31 cellular contexts compared by ENCODE assay signal in genomic region chr7:71096341-71096740, GRCh38. TPM values are rescaled to one million over a fixed set of nuclear protein-coding genes. Genes with fewer than 3 reads are reported as not detected.
"Had no signal": no experiment of that assay in that cellular context is flagged by ENCODE, and none has a peak within 500 bp of the region (broad histone marks: within the 10 kb centered on the region; RNA-seq: fewer than 3 reads in every experiment).

No MANE protein-coding gene starts in this region.

- H3K9ac ChIP-seq: SK-N-SH had no signal

- H3K4me3 ChIP-seq: ascending aorta, body of pancreas, MG63, Peyer's patch, SJCRH30 had no signal

- H3K4me1 ChIP-seq: ascending aorta, body of pancreas, Peyer's patch, SJCRH30 had no signal

- H3K27ac ChIP-seq: ascending aorta, body of pancreas, Peyer's patch, RWPE1, SJCRH30 had no signal

- DNase-seq: activated CD4-positive, alpha-beta T cell treated with anti-CD3 and anti-CD28 coated beads for 4 hours; activated CD4-positive, alpha-beta T cell treated with anti-CD3 and anti-CD28 coated beads, Interleukin-2, amount 50 U/mL, for 4 hours; activated CD8-positive, alpha-beta memory T cell treated with anti-CD3 and anti-CD28 coated beads, Interleukin-2, amount 10 ng/mL, durations not matched to agents 7 days and 5 days; activated effector memory CD4-positive, alpha-beta T cell treated with Interleukin-2 at 50 U/mL for 16 hours; activated naive CD4-positive, alpha-beta T cell treated with Interleukin-2 at 50 U/mL for 16 hours; activated naive CD8-positive, alpha-beta T cell treated with anti-CD3 and anti-CD28 coated beads, Interleukin-2, amount 50 U/mL, for 24 hours; activated T-cell treated with anti-CD3 and anti-CD28 coated beads, Interleukin-2, amount 50 U/mL, for 24 hours; amniotic stem cell; body of pancreas; central memory CD4-positive, alpha-beta T cell; MG63; NCI-H1105; NCI-H1436; NCI-H1694 treated with DMSO at 0.1 percent for 48 hours; NCI-H2029 treated with DMSO at 0.1 percent for 48 hours; NCI-H226; NCI-H526; NCI-H774; OCI-M1; Peyer's patch; Right ventricle myocardium superior; SJCRH30; SK-N-SH; T-helper 1 cell had no signal

- H3K4me2 ChIP-seq: SK-N-SH had no signal

- H3K36me3 ChIP-seq: ascending aorta, MG63, Peyer's patch, SJCRH30 had no signal

- H3K9me3 ChIP-seq: body of pancreas, MG63, SJCRH30, SK-N-SH had no signal

- H3K27me3 ChIP-seq: ascending aorta, body of pancreas, MG63, Peyer's patch, SJCRH30 had no signal

- ATAC-seq: activated CD4-positive, CD25-positive, alpha-beta regulatory T cell treated with anti-CD3 and anti-CD28 coated beads, Interleukin-2, amount 50 U/mL, for 24 hours; activated CD8-positive, alpha-beta memory T cell treated with anti-CD3 and anti-CD28 coated beads, Interleukin-2, amount 10 ng/mL, durations not matched to agents 7 days and 5 days; activated naive CD4-positive, alpha-beta T cell treated with anti-CD3 and anti-CD28 coated beads, Interleukin-2, amount 50 U/mL, for 72 hours; activated naive CD8-positive, alpha-beta T cell treated with anti-CD3 and anti-CD28 coated beads, Interleukin-2, amount 50 U/mL, for 24 hours; body of pancreas had no signal

- H3K9me2 ChIP-seq: SK-N-SH had no signal

RNA-seq across cellular contexts. Expression of gene GALNT17, which starts 35.6 kb away (rescaled TPM):
- total RNA-seq: activated CD8-positive, alpha-beta memory T cell treated with anti-CD3 and anti-CD28 coated beads, Interleukin-2, amount 10 ng/mL, durations not matched to agents 7 days and 5 days; activated naive CD4-positive, alpha-beta T cell treated with anti-CD3 and anti-CD28 coated beads, Interleukin-2, amount 50 U/mL, for 72 hours; activated T-helper 1 cell treated with anti-CD3 and anti-CD28 coated beads, Interleukin-12 subunit alpha, Interleukin-12 subunit beta, Interleukin-2, Interleukin-4 antibody, amounts not matched to agents 30 ng/mL and 10 ng/mL and 1 ng/mL, durations not matched to agents 14 hours and 24 hours and 36 hours; bronchial epithelial cell; SJCRH30; T-helper 2 cell treated with Interferon-gamma antibody and Interleukin-4, amounts not matched to agents 100 ng/mL and 5 ng/mL, for 36 hours had no signal
- polyA plus RNA-seq: SK-N-SH had no signal
